Comparison of ENCODE assay signal across 8 cellular contexts in genomic region chr2:231387904-231388724, GRCh38.
DNase-seq lines count a peak whose midpoint lies in the region; ATAC-seq and TF ChIP-seq lines count a peak whose summit lies in the region.

No MANE protein-coding gene starts in this region.

- peak; percentile 8 for TF ChIP-seq CTCF in astrocyte of the spinal cord (IDR thresholded peaks at IDR 0.05; ENCODE audit: low read depth, low read length)

- in situ Hi-C loops in astrocyte of the spinal cord (cut with HindIII; ENCODE audit: low sequenced_read_pairs): no loop called here

- DNase-seq in Kasumi-1 (lab: John Stamatoyannopoulos, UW) (peak; percentile 50 to 67), astrocyte of the spinal cord (ENCODE audit: low read depth, low spot score) (peak; percentile 78), iris pigment epithelial cell (ENCODE audit: low read depth) (peak; percentile 36), superior temporal gyrus (ENCODE audit: extremely low spot score) (peak; percentile 95), NCI-H2196 (lab: John Stamatoyannopoulos, UW; ENCODE audit: unreplicated experiment) (no peak), retina (no peak)

- ATAC-seq in HG03139 (IDR thresholded peaks at IDR 0.05; ENCODE audit: unreplicated experiment) (no peak), HG03159 (IDR thresholded peaks at IDR 0.05; ENCODE audit: unreplicated experiment) (no peak)

- no peak overlapping the region for H3K4me3 ChIP-seq in astrocyte of the spinal cord (ENCODE audit: low read depth, low read length)

Comparison
In these comparisons a context has a peak if more than half of its experiments do, and no peak if none do; other contexts are left out.
1. DNase-seq: peak in Kasumi-1 (2 of 2), astrocyte of the spinal cord (single experiment), iris pigment epithelial cell (single experiment) and superior temporal gyrus (single experiment); none in NCI-H2196 (single experiment) and retina (single experiment).